9 cellular contexts compared by ENCODE assay signal in genomic region chr1:12046749-12047119, GRCh38. TPM values are rescaled to one million over a fixed set of nuclear protein-coding genes. Genes with fewer than 3 reads are reported as not detected.
"Had no signal": no experiment of that assay in that cellular context is flagged by ENCODE, and none has a peak within 500 bp of the region (broad histone marks: within the 10 kb centered on the region; RNA-seq: fewer than 3 reads in every experiment).

No MANE protein-coding gene starts in this region.

- H3K9me3 ChIP-seq: gastroesophageal sphincter, mucosa of descending colon had no signal

- H3K36me3 ChIP-seq: gastroesophageal sphincter had no signal

- DNase-seq: islet precursor cell, mammary epithelial cell, mucosa of descending colon, occipital lobe had no signal

- H3K27ac ChIP-seq: epithelial cell of prostate, gastroesophageal sphincter, VCaP had no signal

- H3K4me3 ChIP-seq: gastroesophageal sphincter, mucosa of descending colon had no signal

- ATAC-seq: gastroesophageal sphincter, left lobe of liver, sciatic nerve had no signal

RNA-seq across cellular contexts. Expression of gene TNFRSF8, which starts 16.4 kb away (rescaled TPM):
- total RNA-seq: mammary epithelial cell, occipital lobe had no signal
